18 cellular contexts compared by ENCODE assay signal in the genomic region with DNA sequence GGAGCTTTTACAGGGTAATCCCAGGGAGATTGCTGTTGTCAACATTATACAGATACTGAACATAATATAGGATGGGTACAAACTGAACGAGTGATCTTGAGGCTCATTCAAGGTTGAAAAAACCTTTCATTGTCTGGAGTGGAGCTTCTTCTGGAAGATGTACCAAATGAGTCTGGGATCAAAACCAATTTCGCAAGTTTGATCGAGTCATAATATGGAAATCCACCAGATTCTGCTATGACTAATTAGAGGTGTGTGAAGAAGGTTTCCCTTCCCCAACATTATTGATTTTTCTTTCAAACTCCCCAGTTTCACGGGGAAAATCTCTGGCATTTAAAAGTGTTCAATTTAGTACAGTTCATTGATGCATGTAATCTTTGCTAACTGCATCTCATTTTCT.
A peak's percentile ranks its signal among the peaks of the same experiment; 100 is the strongest.
DNase-seq lines count a peak whose midpoint lies in the region; ATAC-seq and TF ChIP-seq lines count a peak whose summit lies in the region.
"Had no signal": no experiment of that assay in that cellular context is flagged by ENCODE, and none has a peak within 500 bp of the region (broad histone marks: within the 10 kb centered on the region; RNA-seq: fewer than 3 reads in every experiment).

No MANE protein-coding gene starts in this region.

- H3K4me2 ChIP-seq in HCT116 (ENCODE audit: low read length): no peak overlapping the region

- intact Hi-C loops in HCT116 (cut with micrococcal nuclease): no loop called here

- no peaks in the 10 kb centered on the region for H4K20me1 ChIP-seq in HCT116 (ENCODE audit: insufficient read depth)

- no peak for TF ChIP-seq CTCF in HCT116 (IDR thresholded peaks at IDR 0.05 in 2 of 3, conservative IDR thresholded peaks at IDR 0.05 in 1 of 3; ENCODE audit: borderline replicate concordance in 1 of 3, insufficient read depth in 1 of 3, low read depth in 2 of 3, low read length in 2 of 3)
- no peak for TF ChIP-seq CTCF in fibroblast of the aortic adventitia (IDR thresholded peaks at IDR 0.05; ENCODE audit: insufficient read depth, low read length)
- TF ChIP-seq CTCF in BE2C (IDR thresholded peaks at IDR 0.05; ENCODE audit: low read depth, low read length): no peak

- no peak for TF ChIP-seq POLR2A in HCT116 (IDR thresholded peaks at IDR 0.05; ENCODE audit: borderline replicate concordance, extremely low read depth, insufficient read depth, insufficient read length)

- RAD21 ChIA-PET in HCT116 (lab: Charles Lee; ENCODE audit: low non-redundant PET in 1 of 2, low total read pairs in 2 of 2, uncharacterized antibody in 2 of 2, unreplicated experiment in 2 of 2): no interaction called here

- H3K4me3 ChIP-seq in HCT116 (replicated peaks in 1 of 2; ENCODE audit: low read depth in 1 of 2, low read length in 2 of 2) (no peak overlapping the region), adipocyte (ENCODE audit: low read length) (no peak overlapping the region), fibroblast of the aortic adventitia (ENCODE audit: low read depth, low read length) (no peak overlapping the region), BE2C (ENCODE audit: low read depth, low read length) (no peak overlapping the region)

- DNase-seq in AG08395 (ENCODE audit: low spot score) (peak; percentile 56), HCT116 (ENCODE audit: low read depth, low spot score) (peak; percentile 8), adipocyte (ENCODE audit: low read depth) (peak; percentile 28), fibroblast of the aortic adventitia (ENCODE audit: low read depth) (peak; percentile 49), BE2C (no peak), NCI-H2171 treated with DMSO at 0.1 percent for 48 hours (lab: John Stamatoyannopoulos, UW) (no peak), HK-2 (ENCODE audit: unreplicated experiment) (no peak)
- DNase-seq: ACHN; activated CD4-positive, alpha-beta T cell treated with anti-CD3 and anti-CD28 coated beads, Interleukin-2, amount 50 U/mL, for 48 hours; activated T-cell treated with anti-CD3 and anti-CD28 coated beads, Interleukin-2, amount 50 U/mL, for 24 hours; caudate nucleus; endodermal cell; KBM-7; NCI-H1048; NCI-H82; stimulated activated CD4-positive, alpha-beta T cell treated with anti-CD3 and anti-CD28 coated beads, Interleukin-4, amount 100 ng/mL, for 1 hour; substantia nigra had no signal

- H3K4me1 ChIP-seq in HCT116 (ENCODE audit: control insufficient read depth in 1 of 2, insufficient read depth in 2 of 2, low read length in 2 of 2) (peaks cover 0 to 7% of the 10 kb centered on the region in 2 experiments; a peak in 1 of 4 replicates), adipocyte (ENCODE audit: control insufficient read depth, insufficient read depth, low read length) (no peaks in the 10 kb centered on the region), BE2C (no peaks in the 10 kb centered on the region; the same call in 1 of the 2 replicates)

- no peaks in the 10 kb centered on the region for H3K9me2 ChIP-seq in HCT116 (ENCODE audit: insufficient read depth)

- no peak overlapping the region for H3K9ac ChIP-seq in HCT116 (ENCODE audit: low read length)
- no peak overlapping the region for H3K9ac ChIP-seq in adipocyte (ENCODE audit: low read length)

- H3K36me3 ChIP-seq in HCT116 (ENCODE audit: control insufficient read depth in 1 of 2, insufficient read depth in 2 of 2, low read length in 2 of 2): no peaks in the 10 kb centered on the region
- no peaks in the 10 kb centered on the region for H3K36me3 ChIP-seq in adipocyte (ENCODE audit: control insufficient read depth, insufficient read depth, low read length, severe bottlenecking)
- no peaks in the 10 kb centered on the region; the same call in 1 of the 2 replicates for H3K36me3 ChIP-seq in BE2C

- H3K79me2 ChIP-seq in HCT116 (ENCODE audit: insufficient read depth, low read length): no peaks in the 10 kb centered on the region

- H3K9me3 ChIP-seq in HCT116 (ENCODE audit: control insufficient read depth in 1 of 2, insufficient read depth in 1 of 2, low read depth in 1 of 2, low read length in 2 of 2) (no peaks in the 10 kb centered on the region), adipocyte (ENCODE audit: control insufficient read depth, low read length) (no peaks in the 10 kb centered on the region), BE2C (no peaks in the 10 kb centered on the region)

- ATAC-seq in HCT116 (no peak), HG03521 (IDR thresholded peaks at IDR 0.05; ENCODE audit: unreplicated experiment) (no peak)

- POLR2A ChIA-PET in HCT116 (lab: Charles Lee): no interaction called here

- no peak overlapping the region for H2AFZ ChIP-seq in HCT116 (ENCODE audit: low read depth, low read length, poor library complexity, severe bottlenecking)

- H3K27me3 ChIP-seq in HCT116 (ENCODE audit: insufficient read depth, low read length) (no peaks in the 10 kb centered on the region), adipocyte (replicated peaks; ENCODE audit: control insufficient read depth, insufficient read depth, low read length) (no peaks in the 10 kb centered on the region), BE2C (no peaks in the 10 kb centered on the region)

- TF ChIP-seq RAD21 in HCT116 (IDR thresholded peaks at IDR 0.05; ENCODE audit: low read depth): no peak

- CTCF ChIA-PET in HCT116 (lab: Charles Lee): no interaction called here

- H3K27ac ChIP-seq in HCT116 (ENCODE audit: low read depth, low read length): no peak overlapping the region

- BruUV-seq in HCT116 (replicated peaks; lab: Mats Ljungman, UMichigan): no TSS peak

TF ChIP-seq in HCT116, 20 proteins besides CTCF, POLR2A, EP300 and RAD21:
- TF ChIP-seq EZH2phosphoT487 (IDR thresholded peaks at IDR 0.05; ENCODE audit: borderline replicate concordance) (no peak), ELF1 (IDR thresholded peaks at IDR 0.05; ENCODE audit: borderline replicate concordance, low read depth) (no peak), EZH2 (IDR thresholded peaks at IDR 0.05) (no peak), CEBPB (IDR thresholded peaks at IDR 0.05; ENCODE audit: low read depth) (peak; percentile 86), CBX3 (IDR thresholded peaks at IDR 0.05; ENCODE audit: low read depth) (no peak), FOSL1 (IDR thresholded peaks at IDR 0.05; ENCODE audit: low read depth) (peak; percentile 36), SRF (IDR thresholded peaks at IDR 0.05; ENCODE audit: low read depth) (no peak), YY1 (IDR thresholded peaks at IDR 0.05; ENCODE audit: extremely low read depth, insufficient replicate concordance, low read depth, low read length) (no peak), EGR1 (IDR thresholded peaks at IDR 0.05; ENCODE audit: low read depth) (no peak), TCF7L2 (IDR thresholded peaks at IDR 0.05; ENCODE audit: borderline replicate concordance, extremely low read depth, insufficient read depth, insufficient read length) (no peak), ZNF274 (IDR thresholded peaks at IDR 0.05; ENCODE audit: low read depth, low read length) (no peak), SIN3A (IDR thresholded peaks at IDR 0.05; ENCODE audit: low read depth) (no peak), SP1 (IDR thresholded peaks at IDR 0.05; ENCODE audit: low read depth) (no peak), POLR2AphosphoS5 (IDR thresholded peaks at IDR 0.05; ENCODE audit: low read depth, low read length) (no peak)
- TF ChIP-seq, protein P1, sequence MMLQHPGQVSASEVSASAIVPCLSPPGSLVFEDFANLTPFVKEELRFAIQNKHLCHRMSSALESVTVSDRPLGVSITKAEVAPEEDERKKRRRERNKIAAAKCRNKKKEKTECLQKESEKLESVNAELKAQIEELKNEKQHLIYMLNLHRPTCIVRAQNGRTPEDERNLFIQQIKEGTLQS (IDR thresholded peaks at IDR 0.05): no peak
- TF ChIP-seq, protein P2, sequence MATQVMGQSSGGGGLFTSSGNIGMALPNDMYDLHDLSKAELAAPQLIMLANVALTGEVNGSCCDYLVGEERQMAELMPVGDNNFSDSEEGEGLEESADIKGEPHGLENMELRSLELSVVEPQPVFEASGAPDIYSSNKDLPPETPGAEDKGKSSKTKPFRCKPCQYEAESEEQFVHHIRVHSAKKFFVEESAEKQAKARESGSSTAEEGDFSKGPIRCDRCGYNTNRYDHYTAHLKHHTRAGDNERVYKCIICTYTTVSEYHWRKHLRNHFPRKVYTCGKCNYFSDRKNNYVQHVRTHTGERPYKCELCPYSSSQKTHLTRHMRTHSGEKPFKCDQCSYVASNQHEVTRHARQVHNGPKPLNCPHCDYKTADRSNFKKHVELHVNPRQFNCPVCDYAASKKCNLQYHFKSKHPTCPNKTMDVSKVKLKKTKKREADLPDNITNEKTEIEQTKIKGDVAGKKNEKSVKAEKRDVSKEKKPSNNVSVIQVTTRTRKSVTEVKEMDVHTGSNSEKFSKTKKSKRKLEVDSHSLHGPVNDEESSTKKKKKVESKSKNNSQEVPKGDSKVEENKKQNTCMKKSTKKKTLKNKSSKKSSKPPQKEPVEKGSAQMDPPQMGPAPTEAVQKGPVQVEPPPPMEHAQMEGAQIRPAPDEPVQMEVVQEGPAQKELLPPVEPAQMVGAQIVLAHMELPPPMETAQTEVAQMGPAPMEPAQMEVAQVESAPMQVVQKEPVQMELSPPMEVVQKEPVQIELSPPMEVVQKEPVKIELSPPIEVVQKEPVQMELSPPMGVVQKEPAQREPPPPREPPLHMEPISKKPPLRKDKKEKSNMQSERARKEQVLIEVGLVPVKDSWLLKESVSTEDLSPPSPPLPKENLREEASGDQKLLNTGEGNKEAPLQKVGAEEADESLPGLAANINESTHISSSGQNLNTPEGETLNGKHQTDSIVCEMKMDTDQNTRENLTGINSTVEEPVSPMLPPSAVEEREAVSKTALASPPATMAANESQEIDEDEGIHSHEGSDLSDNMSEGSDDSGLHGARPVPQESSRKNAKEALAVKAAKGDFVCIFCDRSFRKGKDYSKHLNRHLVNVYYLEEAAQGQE (IDR thresholded peaks at IDR 0.05; ENCODE audit: low read depth): no peak

Comparison
In these comparisons a context has a peak if more than half of its experiments do, and no peak if none do; other contexts are left out.
1. DNase-seq: peak in AG08395 (single experiment), HCT116 (single experiment), adipocyte (single experiment) and fibroblast of the aortic adventitia (single experiment); none in BE2C (single experiment), NCI-H2171 treated with DMSO at 0.1 percent for 48 hours (single experiment) and HK-2 (single experiment).